ENCODE assay signal across 8 cellular contexts in the genomic region with DNA sequence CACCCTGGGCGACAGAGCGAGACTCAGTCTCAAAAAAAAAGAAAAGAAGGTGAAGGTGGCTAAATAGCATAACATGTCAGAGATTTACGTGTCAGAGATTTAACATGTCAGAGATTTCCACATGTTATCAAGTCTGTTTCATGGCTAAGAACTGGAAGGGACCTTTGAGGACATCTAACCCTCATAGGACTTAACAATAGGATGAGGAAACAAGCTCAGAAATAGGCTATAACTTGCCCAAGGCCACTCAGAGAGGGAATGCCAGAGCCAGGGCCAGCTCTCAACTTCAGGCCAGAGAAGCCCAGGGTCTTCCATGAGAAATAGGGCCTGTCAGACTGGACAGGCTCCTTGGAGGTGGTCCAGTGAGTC. TPM values are rescaled to one million over a fixed set of nuclear protein-coding genes. Genes with fewer than 3 reads are reported as not detected.
DNase-seq lines count a peak whose midpoint lies in the region; ATAC-seq and TF ChIP-seq lines count a peak whose summit lies in the region.

No MANE protein-coding gene starts in this region.

- H3K27ac ChIP-seq in coronary artery, result peak overlapping the region; percentile 58 to 83

- WGBS in lower leg skin, 2 donors, result 81 to 82% methylated on average over 3 of the region's 3 CpGs

- H3K27ac Mint-ChIP-seq in IgD-negative memory B cell (peak overlapping the region in 2 of 3 donors; percentile 5 to 84), naive B cell (peak overlapping the region in 3 of 6 donors; percentile 47 to 82 (median 82))

- DNase-seq in GM12864 (ENCODE audit: low read depth) (no peak), coronary artery (ENCODE audit: low spot score) (no peak), naive B cell (no peak), lower leg skin (ENCODE audit: low spot score in 2 of 2) (no peak), NCI-H1436 treated with DMSO at 0.1 percent for 48 hours (lab: John Stamatoyannopoulos, UW) (no peak), DMS 273 treated with DMSO at 0.1 percent for 48 hours (lab: John Stamatoyannopoulos, UW) (no peak), foreskin melanocyte (no peak)

- H3K9me3 Mint-ChIP-seq in IgD-negative memory B cell (no peaks in the 10 kb centered on the region), naive B cell (no peaks in the 10 kb centered on the region)

- ATAC-seq in naive B cell (ENCODE audit: low read depth in 2 of 2), result peak; percentile 1 to 3

- H3K4me3 Mint-ChIP-seq in IgD-negative memory B cell, result peak overlapping the region; percentile 65 to 95 (median 90)
- peak overlapping the region; percentile 83 to 93 (median 87) for H3K4me3 Mint-ChIP-seq in naive B cell

- H3K36me3 Mint-ChIP-seq in IgD-negative memory B cell (peaks cover 1% of the 10 kb centered on the region), naive B cell (no peaks in the 10 kb centered on the region)

- intact Hi-C loops in lower leg skin (cut with DNase I; ENCODE audit: low total_unique reads), result no loop called here

- H3K4me1 Mint-ChIP-seq in IgD-negative memory B cell (peaks cover 0 to 7% (median 4%) of the 10 kb centered on the region in 3 donors), naive B cell (peaks cover 8 to 18% (median 17%) of the 10 kb centered on the region in 3 donors)

- no peak for TF ChIP-seq POLR2A in lower leg skin (IDR thresholded peaks at IDR 0.05)

- H3K27me3 Mint-ChIP-seq in IgD-negative memory B cell (no peaks in the 10 kb centered on the region), naive B cell (no peaks in the 10 kb centered on the region)

- H3K4me3 ChIP-seq in GM12864 (ENCODE audit: low read depth, low read length) (peak overlapping the region; percentile 56), coronary artery (peak overlapping the region; percentile 71), lower leg skin (ENCODE audit: low read depth, poor library complexity, severe bottlenecking) (no peak overlapping the region)

- TF ChIP-seq CTCF in GM12864 (IDR thresholded peaks at IDR 0.05; ENCODE audit: low read depth, low read length, missing control alignments) (no peak), coronary artery (IDR thresholded peaks at IDR 0.05) (no peak), lower leg skin (IDR thresholded peaks at IDR 0.05) (no peak)

RNA-seq across cellular contexts. Expression of a gene that starts 26.8 kb away (rescaled TPM):
- polyA plus RNA-seq in IgD-negative memory B cell (0.30 TPM), naive B cell (ENCODE audit: low read depth in 6 of 6) (1 to 10 TPM in 1 of 6 donors, under 1 TPM in 4, not detected in 1; 0.23 to 1.4 (median 0.45) TPM)
- total RNA-seq in lower leg skin, result 10 to 100 TPM; 10.9 to 18.1 (median 16.0) TPM

RNA-seq across cellular contexts. Expression of a gene that starts 51.7 kb away (rescaled TPM):
- polyA plus RNA-seq in IgD-negative memory B cell (56.0 TPM), naive B cell (ENCODE audit: low read depth in 6 of 6) (10 to 100 TPM; 15.0 to 51.6 (median 28.8) TPM)
- total RNA-seq in lower leg skin, result 100 to 1,000 TPM in 1 of 4 donors, 10 to 100 TPM in 3; 82.2 to 112 (median 92.9) TPM

RNA-seq across cellular contexts. Expression of a gene that starts 51.9 kb away (rescaled TPM):
- polyA plus RNA-seq in IgD-negative memory B cell, result 0.63 TPM
- under 1 TPM; 0.16 to 0.88 (median 0.62) TPM for polyA plus RNA-seq in naive B cell (ENCODE audit: low read depth in 6 of 6)
- 1 to 10 TPM; 1.2 to 4.1 (median 2.6) TPM for total RNA-seq in lower leg skin
